Comparison of ENCODE assay signal across 31 cellular contexts in genomic region chr3:63385629-63386028, GRCh38.
"Had no signal": no experiment of that assay in that cellular context is flagged by ENCODE, and none has a peak within 500 bp of the region (broad histone marks: within the 10 kb centered on the region; RNA-seq: fewer than 3 reads in every experiment).

No MANE protein-coding gene starts in this region.

- DNase-seq: activated effector memory CD4-positive, alpha-beta T cell treated with anti-CD3 and anti-CD28 coated beads, Interleukin-2, amount 50 U/mL, for 16 hours; activated effector memory CD4-positive, alpha-beta T cell treated with Interleukin-2 at 50 U/mL for 16 hours; activated gamma-delta T cell; activated gamma-delta T cell treated with Interleukin-2 at 50 U/mL for 16 hours; activated naive CD4-positive, alpha-beta T cell; activated naive CD4-positive, alpha-beta T cell treated with anti-CD3 and anti-CD28 coated beads for 36 hours; activated naive CD4-positive, alpha-beta T cell treated with anti-CD3 and anti-CD28 coated beads, Interleukin-2, amount 10 ng/mL, durations not matched to agents 7 days and 5 days; activated naive CD4-positive, alpha-beta T cell treated with anti-CD3 and anti-CD28 coated beads, Interleukin-2, amount 50 U/mL, for 16 hours; activated naive CD4-positive, alpha-beta T cell treated with Interleukin-2 at 50 U/mL for 16 hours; activated naive CD8-positive, alpha-beta T cell treated with anti-CD3 and anti-CD28 coated beads for 36 hours; activated naive CD8-positive, alpha-beta T cell treated with anti-CD3 and anti-CD28 coated beads, Interleukin-2, amount 10 ng/mL, durations not matched to agents 7 days and 5 days; activated naive CD8-positive, alpha-beta T cell treated with anti-CD3 and anti-CD28 coated beads, Interleukin-2, amount 50 U/mL, for 24 hours; activated T-cell treated with anti-CD3 and anti-CD28 coated beads, Interleukin-2, amount 50 U/mL, for 24 hours; activated T-cell treated with anti-CD3 and anti-CD28 coated beads, Interleukin-2, amount 50 U/mL, for 4 hours; activated T-cell treated with anti-CD3 and anti-CD28 coated beads, Interleukin-2, amount 50 U/mL, for 48 hours; activated T-cell treated with anti-CD3 and anti-CD28 coated beads, Interleukin-2, amount 50 U/mL, for 72 hours; adrenal gland; amniotic stem cell; amygdala; anterior cingulate cortex; aorta; body of pancreas; brain microvascular endothelial cell; caudate nucleus; central memory CD4-positive, alpha-beta T cell; cerebellar nuclear complex had no signal

- H3K27ac ChIP-seq: adrenal gland, ascending aorta, body of pancreas, brain microvascular endothelial cell, breast epithelium, cardiac muscle cell had no signal

- H3K4me3 ChIP-seq: adrenal gland, ascending aorta, body of pancreas, breast epithelium, cardiac muscle cell had no signal

- H3K9me3 ChIP-seq: adrenal gland, ascending aorta, body of pancreas, breast epithelium had no signal

- H3K4me1 ChIP-seq: adrenal gland, ascending aorta, body of pancreas, breast epithelium had no signal

- H3K36me3 ChIP-seq: adrenal gland, ascending aorta, brain microvascular endothelial cell, breast epithelium, cardiac muscle cell had no signal

- H3K27me3 ChIP-seq: adrenal gland, ascending aorta, body of pancreas, brain microvascular endothelial cell, breast epithelium had no signal

- ATAC-seq: activated naive CD4-positive, alpha-beta T cell treated with anti-CD3 and anti-CD28 coated beads, Interleukin-2, amount 50 U/mL, for 72 hours; activated naive CD8-positive, alpha-beta T cell treated with anti-CD3 and anti-CD28 coated beads, Interleukin-2, amount 50 U/mL, for 24 hours; activated T-cell treated with anti-CD3 and anti-CD28 coated beads, Interleukin-2, amount 50 U/mL, for 4 hours; activated T-cell treated with anti-CD3 and anti-CD28 coated beads, Interleukin-2, amount 50 U/mL, for 72 hours; activated T-helper 17 cell treated with anti-CD3 and anti-CD28 coated beads, Interleukin-2, amount 50 U/mL, for 72 hours; body of pancreas had no signal
